8 cellular contexts compared by ENCODE assay signal in the genomic region with DNA sequence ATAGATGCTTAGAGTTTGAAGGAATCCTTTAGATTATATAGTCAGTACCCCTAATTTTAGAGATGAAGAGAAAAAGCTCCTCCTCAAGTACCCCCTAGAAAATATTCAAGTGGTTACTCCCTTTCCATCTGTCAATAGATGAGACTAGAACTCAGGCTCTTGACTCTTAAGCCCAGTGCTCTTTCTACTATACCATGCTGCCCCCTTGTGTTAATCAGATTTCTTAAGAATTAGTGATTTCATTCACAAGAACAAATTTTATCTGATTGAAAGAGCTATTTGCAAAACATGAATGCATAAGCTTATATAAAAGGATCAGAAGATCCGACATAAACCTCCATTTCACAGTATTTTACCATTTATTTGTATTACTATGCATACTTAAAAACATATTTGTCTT.
DNase-seq lines count a peak whose midpoint lies in the region; ATAC-seq and TF ChIP-seq lines count a peak whose summit lies in the region.

No MANE protein-coding gene starts in this region.

- no peaks in the 10 kb centered on the region for H3K36me3 Mint-ChIP-seq in activated CD8-positive, alpha-beta memory T cell treated with anti-CD3 and anti-CD28 coated beads, Interleukin-2, amount 10 ng/mL, durations not matched to agents 7 days and 5 days

- H3K27me3 ChIP-seq in RWPE2 (ENCODE audit: insufficient read depth, poor library complexity, severe bottlenecking) (no peaks in the 10 kb centered on the region), gastroesophageal sphincter (no peaks in the 10 kb centered on the region)

- H3K9me3 ChIP-seq in RWPE2 (ENCODE audit: severe bottlenecking) (no peaks in the 10 kb centered on the region), gastroesophageal sphincter (no peaks in the 10 kb centered on the region)

- H3K4me3 Mint-ChIP-seq in activated CD8-positive, alpha-beta memory T cell treated with anti-CD3 and anti-CD28 coated beads, Interleukin-2, amount 10 ng/mL, durations not matched to agents 7 days and 5 days: no peak overlapping the region

- H3K27me3 Mint-ChIP-seq in activated CD8-positive, alpha-beta memory T cell treated with anti-CD3 and anti-CD28 coated beads, Interleukin-2, amount 10 ng/mL, durations not matched to agents 7 days and 5 days: peaks cover 6% of the 10 kb centered on the region

- no peak for TF ChIP-seq EP300 in gastroesophageal sphincter (IDR thresholded peaks at IDR 0.05)

- 78 to 90% methylated on average over 1 of the region's 1 CpG for WGBS in gastroesophageal sphincter (ENCODE audit: low coverage in 1 of 2), 2 donors

- no peaks in the 10 kb centered on the region for H3K9me3 Mint-ChIP-seq in activated CD8-positive, alpha-beta memory T cell treated with anti-CD3 and anti-CD28 coated beads, Interleukin-2, amount 10 ng/mL, durations not matched to agents 7 days and 5 days (ENCODE audit: low read depth)

- POLR2A ChIA-PET in HEK293T (lab: Yijun Ruan, JAX): no interaction called here

- H3K27ac Mint-ChIP-seq in activated CD8-positive, alpha-beta memory T cell treated with anti-CD3 and anti-CD28 coated beads, Interleukin-2, amount 10 ng/mL, durations not matched to agents 7 days and 5 days: no peak overlapping the region

- no peak overlapping the region for H3K27ac ChIP-seq in RWPE2 (ENCODE audit: poor library complexity, severe bottlenecking)
- H3K27ac ChIP-seq in gastroesophageal sphincter: no peak overlapping the region

- no peaks in the 10 kb centered on the region for H3K4me1 Mint-ChIP-seq in activated CD8-positive, alpha-beta memory T cell treated with anti-CD3 and anti-CD28 coated beads, Interleukin-2, amount 10 ng/mL, durations not matched to agents 7 days and 5 days

- CTCF ChIA-PET in activated CD8-positive, alpha-beta memory T cell treated with anti-CD3 and anti-CD28 coated beads, Interleukin-2, amount 10 ng/mL, durations not matched to agents 7 days and 5 days (lab: Charles Lee): interaction anchor here (1.4 kb wide), 1 partner anchor 24 kb away, joined by 4 read pairs; no protein-coding TSS in a partner anchor
- CTCF ChIA-PET in HEK293T (lab: Yijun Ruan, JAX): interaction anchor here (0.6 to 1.2 kb wide), 7 partner anchors 8 to 1770 kb away, joined by 3 to 7 read pairs (median 3); no protein-coding TSS in a partner anchor

- no peak for ATAC-seq in RWPE2 (ENCODE audit: low read depth)
- ATAC-seq in gastroesophageal sphincter: no peak
- ATAC-seq in activated CD8-positive, alpha-beta memory T cell treated with anti-CD3 and anti-CD28 coated beads, Interleukin-2, amount 10 ng/mL, durations not matched to agents 7 days and 5 days: no peak

- no peaks in the 10 kb centered on the region for H3K36me3 ChIP-seq in RWPE2 (ENCODE audit: low read depth)
- H3K36me3 ChIP-seq in gastroesophageal sphincter: no peaks in the 10 kb centered on the region

- TF ChIP-seq POLR2A in gastroesophageal sphincter (IDR thresholded peaks at IDR 0.05): no peak

- no peak overlapping the region for H3K4me3 ChIP-seq in RWPE2 (ENCODE audit: severe bottlenecking)
- no peak overlapping the region for H3K4me3 ChIP-seq in gastroesophageal sphincter

- peak; percentile 48 for DNase-seq in Daoy (ENCODE audit: low read depth)
- peak; percentile 69 for DNase-seq in LHCN-M2 (ENCODE audit: low read depth)
- no peak for DNase-seq in RWPE2 (ENCODE audit: low spot score)
- no peak for DNase-seq in activated CD8-positive, alpha-beta memory T cell treated with anti-CD3 and anti-CD28 coated beads, Interleukin-2, amount 10 ng/mL, durations not matched to agents 7 days and 5 days
- DNase-seq in activated CD4-positive, alpha-beta T cell treated with anti-CD3 and anti-CD28 coated beads, Interleukin-2, amount 50 U/mL, for 48 hours: no peak
- no peak for DNase-seq in HEK293T (ENCODE audit: extremely low spot score)
- DNase-seq in retina: no peak

- no peaks in the 10 kb centered on the region for H3K4me1 ChIP-seq in RWPE2 (ENCODE audit: insufficient read depth, poor library complexity, severe bottlenecking)
- H3K4me1 ChIP-seq in gastroesophageal sphincter: no peaks in the 10 kb centered on the region

- TF ChIP-seq CTCF in RWPE2 (IDR thresholded peaks at IDR 0.05; ENCODE audit: poor library complexity, severe bottlenecking): peak; percentile 58
- TF ChIP-seq CTCF in gastroesophageal sphincter (IDR thresholded peaks at IDR 0.05): peak in 3 of 4 experiments; percentile 9 to 34 (median 24)

TF ChIP-seq in HEK293T, 16 proteins besides CTCF, POLR2A, EP300 and RAD21:
- no peak for TF ChIP-seq ZNF384 (IDR thresholded peaks at IDR 0.05)
- no peak for TF ChIP-seq FOXA1 (IDR thresholded peaks at IDR 0.05)
- TF ChIP-seq FOXK2 (IDR thresholded peaks at IDR 0.05): no peak
- TF ChIP-seq HDGF (IDR thresholded peaks at IDR 0.05; ENCODE audit: borderline replicate concordance): no peak
- no peak for TF ChIP-seq ARNT (IDR thresholded peaks at IDR 0.05)
- no peak for TF ChIP-seq L3MBTL2 (conservative IDR thresholded peaks at IDR 0.05)
- no peak for TF ChIP-seq SUZ12 (IDR thresholded peaks at IDR 0.05)
- no peak for TF ChIP-seq PKNOX1 (IDR thresholded peaks at IDR 0.05)

Comparison
In these comparisons a context has a peak if more than half of its experiments do, and no peak if none do; other contexts are left out.
1. DNase-seq: peak in Daoy (single experiment) and LHCN-M2 (single experiment); none in RWPE2 (single experiment), activated CD8-positive, alpha-beta memory T cell treated with anti-CD3 and anti-CD28 coated beads, Interleukin-2, amount 10 ng/mL, durations not matched to agents 7 days and 5 days (single experiment), activated CD4-positive, alpha-beta T cell treated with anti-CD3 and anti-CD28 coated beads, Interleukin-2, amount 50 U/mL, for 48 hours (0 of 2), HEK293T (single experiment) and retina (single experiment).